Comparison of ENCODE assay signal across 9 cellular contexts in genomic region chr16:47143329-47143676, GRCh38. TPM values are rescaled to one million over a fixed set of nuclear protein-coding genes. Genes with fewer than 3 reads are reported as not detected.
A peak's percentile ranks its signal among the peaks of the same experiment; 100 is the strongest.
DNase-seq lines count a peak whose midpoint lies in the region; ATAC-seq and TF ChIP-seq lines count a peak whose summit lies in the region.
"Had no signal": no experiment of that assay in that cellular context is flagged by ENCODE, and none has a peak within 500 bp of the region (broad histone marks: within the 10 kb centered on the region; RNA-seq: fewer than 3 reads in every experiment).

No MANE protein-coding gene starts in this region.

- TF ChIP-seq CTCF in epithelial cell of esophagus (IDR thresholded peaks at IDR 0.05; ENCODE audit: insufficient read depth, low read depth, low read length, missing control alignments): peak; percentile 33

- no peaks in the 10 kb centered on the region for H3K9me3 Mint-ChIP-seq in CD8-positive, alpha-beta memory T cell

- H3K27ac ChIP-seq in CD8-positive, alpha-beta memory T cell (ENCODE audit: low read depth, low read length): peak overlapping the region; percentile 35
- peak overlapping the region in 1 of 2 donors; percentile 63 for H3K27ac ChIP-seq in mucosa of rectum (ENCODE audit: low read depth in 2 of 2, low read length in 2 of 2)

- no peaks in the 10 kb centered on the region for H3K9me3 ChIP-seq in CD8-positive, alpha-beta memory T cell (ENCODE audit: low read length)
- H3K9me3 ChIP-seq in mucosa of rectum (ENCODE audit: control insufficient read depth in 2 of 2, low read length in 2 of 2): no peaks in the 10 kb centered on the region

- H3K4me1 ChIP-seq in CD8-positive, alpha-beta memory T cell (ENCODE audit: insufficient read depth, low read length): peaks cover 16% of the 10 kb centered on the region
- peaks cover 9 to 13% of the 10 kb centered on the region in 2 donors for H3K4me1 ChIP-seq in mucosa of rectum (ENCODE audit: control insufficient read depth in 2 of 2, insufficient read depth in 2 of 2, low read length in 2 of 2)

- H3K27me3 Mint-ChIP-seq in CD8-positive, alpha-beta memory T cell: peaks cover 12 to 18% of the 10 kb centered on the region in 2 donors

- peaks cover 16 to 19% (median 17%) of the 10 kb centered on the region in 3 donors for H3K4me1 Mint-ChIP-seq in CD8-positive, alpha-beta memory T cell

- no peaks in the 10 kb centered on the region for H3K36me3 ChIP-seq in CD8-positive, alpha-beta memory T cell (ENCODE audit: insufficient read depth, low read length)
- no peaks in the 10 kb centered on the region for H3K36me3 ChIP-seq in mucosa of rectum (ENCODE audit: control insufficient read depth in 2 of 2, insufficient read depth in 2 of 2, low read length in 2 of 2)

- no peak overlapping the region for H3K27ac Mint-ChIP-seq in CD8-positive, alpha-beta memory T cell
- H3K27ac Mint-ChIP-seq: activated naive CD8-positive, alpha-beta T cell had no signal

- peak overlapping the region in 1 of 2 donors; percentile 38 for H3K9ac ChIP-seq in mucosa of rectum (ENCODE audit: low read depth in 1 of 2, low read length in 2 of 2)

- DNase-seq in CD8-positive, alpha-beta memory T cell: peak; percentile 30 to 68 (median 46)
- DNase-seq in NOMO-1 (lab: John Stamatoyannopoulos, UW; ENCODE audit: unreplicated experiment in 2 of 2) (peak; percentile 54 to 76), epithelial cell of esophagus (ENCODE audit: low read depth) (peak; percentile 80)
- DNase-seq in activated CD8-positive, alpha-beta memory T cell treated with anti-CD3 and anti-CD28 coated beads for 24 hours: peak; percentile 87
- peak; percentile 59 for DNase-seq in stimulated activated naive CD4-positive, alpha-beta T cell treated with Interleukin-2 at 50 U/mL for 16 hours (lab: John Stamatoyannopoulos, UW)

- peak overlapping the region in 4 of 7 donors; percentile 45 to 89 (median 67) for H3K4me3 Mint-ChIP-seq in CD8-positive, alpha-beta memory T cell

- CTCF ChIA-PET in CD8-positive, alpha-beta memory T cell (lab: Charles Lee): interaction anchor here (0.7 to 3.7 kb wide), 11 partner anchors 10 to 1022 kb away, joined by 3 to 15 read pairs (median 3); partner anchors contain the start of genes ITFG1 and PHKB

- POLR2A ChIA-PET in CD8-positive, alpha-beta memory T cell (lab: Charles Lee): no interaction called here

- H3K4me3 ChIP-seq in CD8-positive, alpha-beta memory T cell (ENCODE audit: low read length): peak overlapping the region; percentile 47
- H3K4me3 ChIP-seq in epithelial cell of esophagus (ENCODE audit: low read length): peak overlapping the region; percentile 67
- peak overlapping the region; percentile 72 to 86 for H3K4me3 ChIP-seq in mucosa of rectum (ENCODE audit: low read length in 2 of 2)

- no peaks in the 10 kb centered on the region for H3K36me3 Mint-ChIP-seq in CD8-positive, alpha-beta memory T cell
- H3K36me3 Mint-ChIP-seq: activated naive CD8-positive, alpha-beta T cell had no signal

- ATAC-seq in GM19438 (IDR thresholded peaks at IDR 0.05; ENCODE audit: low read depth, unreplicated experiment): peak; percentile 62
- ATAC-seq in HG03460 (IDR thresholded peaks at IDR 0.05; ENCODE audit: unreplicated experiment): peak; percentile 58

- no peaks in the 10 kb centered on the region for H3K27me3 ChIP-seq in CD8-positive, alpha-beta memory T cell (ENCODE audit: insufficient read depth, low read length, poor library complexity, severe bottlenecking)
- peaks cover 12 to 20% of the 10 kb centered on the region in 2 donors for H3K27me3 ChIP-seq in mucosa of rectum (ENCODE audit: control insufficient read depth in 2 of 2, insufficient read depth in 2 of 2, low read length in 2 of 2)

RNA-seq across cellular contexts. Expression of gene NETO2, which starts 0.4 kb away (rescaled TPM):
- total RNA-seq in CD8-positive, alpha-beta memory T cell: 10 to 100 TPM; 19.3 to 20.6 TPM
- 1.5 TPM for polyA plus RNA-seq in CD8-positive, alpha-beta memory T cell
